1 cellular context compared by ENCODE assay signal in the genomic region with DNA sequence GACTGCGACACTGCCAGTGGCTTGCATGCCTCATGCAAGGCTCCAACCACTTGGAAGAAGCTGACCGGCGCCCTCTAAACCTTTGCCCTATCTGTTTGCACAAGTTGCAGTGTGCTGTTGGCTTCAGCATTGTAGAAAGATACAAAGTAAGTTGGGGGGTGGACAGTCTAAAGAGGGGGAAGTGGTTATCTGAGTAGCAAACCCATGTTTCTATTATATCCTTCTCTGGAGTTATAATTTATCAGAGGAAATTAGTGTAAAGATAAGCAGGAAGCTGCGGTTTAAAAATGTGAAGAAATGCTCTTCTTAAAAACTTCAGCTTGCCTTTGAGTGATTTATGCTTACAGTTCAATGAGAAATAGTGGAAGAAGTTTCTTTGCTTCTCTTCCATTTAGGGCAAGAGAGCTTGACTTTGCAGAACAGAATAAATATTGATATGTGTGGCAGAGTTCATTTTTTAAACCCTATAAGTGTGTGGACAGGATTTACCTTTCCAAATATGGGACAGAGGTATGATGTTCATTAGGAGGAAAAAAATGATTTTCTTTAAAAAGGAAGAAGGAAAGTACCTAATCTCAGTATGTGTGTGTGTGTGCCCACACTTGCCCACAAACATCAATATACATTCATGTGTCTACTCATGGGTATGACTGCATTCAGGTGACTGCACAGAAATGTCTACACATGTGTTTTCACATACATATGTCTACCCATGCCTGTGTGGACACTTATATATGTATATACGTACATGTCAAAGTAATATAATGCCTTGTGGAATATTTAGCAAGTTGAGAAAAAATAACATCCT.
TF ChIP-seq lines count a peak whose summit lies in the region.

No MANE protein-coding gene starts in this region.

TF ChIP-seq in endothelial cell of umbilical vein, 7 proteins besides CTCF, POLR2A, EP300 and RAD21:
- TF ChIP-seq, protein P1, sequence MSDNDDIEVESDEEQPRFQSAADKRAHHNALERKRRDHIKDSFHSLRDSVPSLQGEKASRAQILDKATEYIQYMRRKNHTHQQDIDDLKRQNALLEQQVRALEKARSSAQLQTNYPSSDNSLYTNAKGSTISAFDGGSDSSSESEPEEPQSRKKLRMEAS (IDR thresholded peaks at IDR 0.05; ENCODE audit: insufficient read depth, insufficient read length): no peak
- TF ChIP-seq FOS (IDR thresholded peaks at IDR 0.05; ENCODE audit: borderline replicate concordance, insufficient read depth, low read length): no peak
- TF ChIP-seq POLR2AphosphoS5 (IDR thresholded peaks at IDR 0.05; ENCODE audit: insufficient read depth, low read depth, low read length): no peak
- TF ChIP-seq JUN (IDR thresholded peaks at IDR 0.05; ENCODE audit: borderline replicate concordance, insufficient read depth, insufficient read length, low read depth): no peak
- peak; percentile 44 for TF ChIP-seq GATA2 (IDR thresholded peaks at IDR 0.05; ENCODE audit: insufficient read depth, insufficient read length, low read depth, low read length)
- no peak for TF ChIP-seq EZH2 (IDR thresholded peaks at IDR 0.05; ENCODE audit: borderline replicate concordance, low read depth, low read length, severe bottlenecking)
- no peak for TF ChIP-seq MYC (IDR thresholded peaks at IDR 0.05; ENCODE audit: low read depth, low read length)
